ENCODE assay signal across 1 cellular context in genomic region chr18:8937112-8937641, GRCh38.
TF ChIP-seq lines count a peak whose summit lies in the region.

No MANE protein-coding gene starts in this region.

TF ChIP-seq in SK-N-SH, 30 proteins besides CTCF, POLR2A, EP300 and RAD21 (continued from another document):
- TF ChIP-seq SIN3A (IDR thresholded peaks at IDR 0.05; ENCODE audit: borderline replicate concordance, low read depth, low read length) (no peak), YY1 (IDR thresholded peaks at IDR 0.05; ENCODE audit: low read depth) (no peak), MXI1 (IDR thresholded peaks at IDR 0.05; ENCODE audit: low read depth, low read length) (no peak), FOSL2 (IDR thresholded peaks at IDR 0.05; ENCODE audit: borderline replicate concordance, low read depth) (no peak)
- TF ChIP-seq, protein P1, sequence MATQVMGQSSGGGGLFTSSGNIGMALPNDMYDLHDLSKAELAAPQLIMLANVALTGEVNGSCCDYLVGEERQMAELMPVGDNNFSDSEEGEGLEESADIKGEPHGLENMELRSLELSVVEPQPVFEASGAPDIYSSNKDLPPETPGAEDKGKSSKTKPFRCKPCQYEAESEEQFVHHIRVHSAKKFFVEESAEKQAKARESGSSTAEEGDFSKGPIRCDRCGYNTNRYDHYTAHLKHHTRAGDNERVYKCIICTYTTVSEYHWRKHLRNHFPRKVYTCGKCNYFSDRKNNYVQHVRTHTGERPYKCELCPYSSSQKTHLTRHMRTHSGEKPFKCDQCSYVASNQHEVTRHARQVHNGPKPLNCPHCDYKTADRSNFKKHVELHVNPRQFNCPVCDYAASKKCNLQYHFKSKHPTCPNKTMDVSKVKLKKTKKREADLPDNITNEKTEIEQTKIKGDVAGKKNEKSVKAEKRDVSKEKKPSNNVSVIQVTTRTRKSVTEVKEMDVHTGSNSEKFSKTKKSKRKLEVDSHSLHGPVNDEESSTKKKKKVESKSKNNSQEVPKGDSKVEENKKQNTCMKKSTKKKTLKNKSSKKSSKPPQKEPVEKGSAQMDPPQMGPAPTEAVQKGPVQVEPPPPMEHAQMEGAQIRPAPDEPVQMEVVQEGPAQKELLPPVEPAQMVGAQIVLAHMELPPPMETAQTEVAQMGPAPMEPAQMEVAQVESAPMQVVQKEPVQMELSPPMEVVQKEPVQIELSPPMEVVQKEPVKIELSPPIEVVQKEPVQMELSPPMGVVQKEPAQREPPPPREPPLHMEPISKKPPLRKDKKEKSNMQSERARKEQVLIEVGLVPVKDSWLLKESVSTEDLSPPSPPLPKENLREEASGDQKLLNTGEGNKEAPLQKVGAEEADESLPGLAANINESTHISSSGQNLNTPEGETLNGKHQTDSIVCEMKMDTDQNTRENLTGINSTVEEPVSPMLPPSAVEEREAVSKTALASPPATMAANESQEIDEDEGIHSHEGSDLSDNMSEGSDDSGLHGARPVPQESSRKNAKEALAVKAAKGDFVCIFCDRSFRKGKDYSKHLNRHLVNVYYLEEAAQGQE (IDR thresholded peaks at IDR 0.05; ENCODE audit: low read depth, low read length) = no peak
